14 cellular contexts compared by ENCODE assay signal in the genomic region with DNA sequence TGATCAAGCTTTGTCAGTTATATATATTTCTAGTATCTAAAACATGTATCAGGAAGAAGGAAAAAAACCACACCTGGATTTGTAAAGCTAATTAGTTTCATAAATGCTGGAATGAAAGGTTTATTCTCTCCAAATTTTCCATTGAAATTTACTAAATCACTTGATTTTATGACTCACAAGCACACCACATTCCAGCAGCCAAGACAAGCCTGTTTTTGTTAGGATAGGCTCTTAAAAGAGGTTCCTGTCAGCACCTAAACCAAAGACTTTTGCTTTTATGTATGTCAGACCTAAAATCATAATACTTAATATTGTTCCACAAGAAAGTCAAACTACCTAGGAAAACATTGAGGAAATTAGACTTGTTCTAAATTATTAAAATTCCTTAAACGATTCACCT.
DNase-seq lines count a peak whose midpoint lies in the region; ATAC-seq, FAIRE-seq and TF ChIP-seq lines count a peak whose summit lies in the region.
"Had no signal": no experiment of that assay in that cellular context is flagged by ENCODE, and none has a peak within 500 bp of the region (broad histone marks: within the 10 kb centered on the region; RNA-seq: fewer than 3 reads in every experiment).

No MANE protein-coding gene starts in this region.

- no peak for DNase-seq in RCC 7860 (ENCODE audit: low spot score)
- DNase-seq in esophagus muscularis mucosa (ENCODE audit: extremely low spot score): no peak
- no peak for DNase-seq in left lung
- DNase-seq in D721Med (ENCODE audit: insufficient read length, low spot score): no peak
- DNase-seq in Ammon's horn (ENCODE audit: low spot score): no peak
- DNase-seq: activated CD8-positive, alpha-beta memory T cell treated with anti-CD3 and anti-CD28 coated beads, Interleukin-2, amount 10 ng/mL, durations not matched to agents 7 days and 5 days; effector memory CD8-positive, alpha-beta T cell; islet precursor cell; NCI-H1436 treated with DMSO at 0.1 percent for 48 hours; stimulated activated naive CD8-positive, alpha-beta T cell treated with anti-CD3 and anti-CD28 coated beads, Interleukin-15, Interleukin-2, amounts not matched to agents 100 U/mL and 50 U/mL, for 24 hours had no signal

- no peaks in the 10 kb centered on the region for H3K9me3 ChIP-seq in esophagus muscularis mucosa
- H3K9me3 ChIP-seq in mesodermal cell (ENCODE audit: control insufficient read depth, low read length): no peaks in the 10 kb centered on the region
- no peaks in the 10 kb centered on the region for H3K9me3 ChIP-seq in left lung

- H3K4me3 ChIP-seq in ACC112 (ENCODE audit: low read depth, low read length): peak overlapping the region; percentile 17; the same call in 1 of the 2 replicates
- H3K4me3 ChIP-seq in esophagus muscularis mucosa: no peak overlapping the region
- no peak overlapping the region for H3K4me3 ChIP-seq in mesodermal cell (ENCODE audit: extremely low read depth, insufficient read depth, low read length, poor library complexity, severe bottlenecking)
- H3K4me3 ChIP-seq in left lung: no peak overlapping the region

- no peak for TF ChIP-seq POLR2A in esophagus muscularis mucosa (IDR thresholded peaks at IDR 0.05; ENCODE audit: low read depth)

- no peaks in the 10 kb centered on the region for H3K27me3 ChIP-seq in ACC112 (ENCODE audit: insufficient read depth, low read length)
- no peaks in the 10 kb centered on the region for H3K27me3 ChIP-seq in esophagus muscularis mucosa
- no peaks in the 10 kb centered on the region for H3K27me3 ChIP-seq in left lung

- no peak for ATAC-seq in left lung
- no peak for ATAC-seq in GM21825 (IDR thresholded peaks at IDR 0.05; ENCODE audit: unreplicated experiment)
- ATAC-seq: activated CD8-positive, alpha-beta memory T cell treated with anti-CD3 and anti-CD28 coated beads, Interleukin-2, amount 10 ng/mL, durations not matched to agents 7 days and 5 days; activated naive CD4-positive, alpha-beta T cell treated with anti-CD3 and anti-CD28 coated beads, Interleukin-2, amount 50 U/mL, for 72 hours; effector memory CD8-positive, alpha-beta T cell; stimulated activated naive CD8-positive, alpha-beta T cell treated with anti-CD3 and anti-CD28 coated beads, Interleukin-15, Interleukin-2, amounts not matched to agents 100 U/mL and 50 U/mL, for 24 hours had no signal

- FAIRE-seq in RCC 7860 (lab: Jason Lieb, UNC): peak; percentile 10
- no peak for FAIRE-seq in D721Med (lab: Jason Lieb, UNC)

- no peak for TF ChIP-seq CTCF in esophagus muscularis mucosa (IDR thresholded peaks at IDR 0.05)
- no peak for TF ChIP-seq CTCF in left lung (IDR thresholded peaks at IDR 0.05)
- no peak for TF ChIP-seq CTCF in D721Med (IDR thresholded peaks at IDR 0.05; ENCODE audit: insufficient read depth, missing control alignments)

- TF ChIP-seq EP300 in esophagus muscularis mucosa (IDR thresholded peaks at IDR 0.05): no peak

- no peak overlapping the region for H2AFZ ChIP-seq in ACC112 (ENCODE audit: low read length, unreplicated experiment)

- H3K4me1 ChIP-seq in ACC112 (ENCODE audit: control insufficient read depth, insufficient read depth, low read length, unreplicated experiment) (peaks cover 17% of the 10 kb centered on the region), esophagus muscularis mucosa (peaks cover 0 to 39% (median 26%) of the 10 kb centered on the region in 4 donors), mesodermal cell (ENCODE audit: control insufficient read depth, insufficient read depth, low read length, poor library complexity, severe bottlenecking) (peaks cover 9% of the 10 kb centered on the region), left lung (peaks cover 0 to 8% of the 10 kb centered on the region in 2 donors)

- 37% methylated on average over 1 of the region's 1 CpG for WGBS in esophagus muscularis mucosa
- WGBS in mesodermal cell (ENCODE audit: insufficient coverage in 2 of 2), 2 experiments: no CpG with 5 or more reads among the region's 1 CpG

- H3K36me3 ChIP-seq in ACC112 (ENCODE audit: insufficient read depth, low read length) (peaks cover 12% of the 10 kb centered on the region; the same call in 1 of the 2 replicates), esophagus muscularis mucosa (peaks cover 0 to 61% (median 8%) of the 10 kb centered on the region in 4 donors), mesodermal cell (ENCODE audit: control insufficient read depth, insufficient read depth, low read length) (peaks cover 13% of the 10 kb centered on the region), left lung (peaks cover 0 to 52% of the 10 kb centered on the region in 2 donors)

- peak overlapping the region; percentile 24; the same call in 1 of the 2 replicates for H3K27ac ChIP-seq in ACC112 (ENCODE audit: low read depth, low read length)
- H3K27ac ChIP-seq in esophagus muscularis mucosa (replicated peaks in 1 of 4): peak overlapping the region; percentile 24 to 52 (median 48)
- H3K27ac ChIP-seq in mesodermal cell (ENCODE audit: low read depth, low read length, severe bottlenecking): peak overlapping the region; percentile 36
- H3K27ac ChIP-seq in left lung: peak overlapping the region in 1 of 2 donors; percentile 30

- H3K79me2 ChIP-seq in ACC112 (ENCODE audit: control insufficient read depth, insufficient read depth, low read length, unreplicated experiment): no peaks in the 10 kb centered on the region

- intact Hi-C loops in esophagus muscularis mucosa (cut with DNase I) (loop anchor here (10.0 kb wide), 1 partner anchor 159 kb away; the partner anchor contains the start of gene PPP1R12A), left lung (cut with DNase I) (no loop called here)
